10 cellular contexts compared by ENCODE assay signal in the genomic region with DNA sequence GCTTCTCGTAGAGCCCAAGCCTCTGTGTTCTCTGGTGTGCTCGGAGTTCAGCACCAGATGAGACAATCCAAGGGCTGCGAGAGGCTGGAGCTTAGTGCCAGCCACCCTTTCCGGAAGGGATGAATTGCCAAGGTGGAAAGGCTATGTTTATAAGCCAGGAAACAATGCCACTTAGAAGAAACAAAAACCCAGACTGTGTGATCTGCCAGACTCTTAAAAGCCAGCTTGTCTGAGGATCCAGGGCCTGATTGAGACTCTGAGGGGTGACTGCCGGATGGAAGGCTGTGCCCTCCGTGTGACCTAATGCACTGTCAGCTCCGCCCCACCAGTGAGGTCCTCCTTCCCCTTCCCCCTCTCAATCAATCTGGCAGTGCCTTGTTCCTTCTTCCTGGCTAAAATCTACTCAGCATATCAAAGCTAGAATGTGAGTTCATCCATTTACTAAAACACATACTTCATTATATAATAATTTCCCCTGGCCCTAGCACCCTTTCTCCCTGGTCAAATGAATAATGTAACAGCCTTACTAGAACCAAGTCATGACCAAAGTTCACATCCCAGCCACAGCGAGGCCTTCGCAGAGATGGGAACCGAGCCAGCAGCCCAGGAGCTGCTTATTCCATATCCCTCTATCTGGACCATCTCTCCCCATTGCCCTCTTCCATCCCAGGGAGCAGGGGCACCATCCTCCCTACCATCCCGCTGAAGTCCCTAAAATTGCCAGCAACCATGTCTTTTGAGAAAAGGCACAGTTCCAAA. TPM values are rescaled to one million over a fixed set of nuclear protein-coding genes. Genes with fewer than 3 reads are reported as not detected.
DNase-seq lines count a peak whose midpoint lies in the region; ATAC-seq lines count a peak whose summit lies in the region.
"Had no signal": no experiment of that assay in that cellular context is flagged by ENCODE, and none has a peak within 500 bp of the region (broad histone marks: within the 10 kb centered on the region; RNA-seq: fewer than 3 reads in every experiment).

No MANE protein-coding gene starts in this region.

- peaks cover 0 to 4% (median 2%) of the 10 kb centered on the region in 7 donors for H3K9me3 Mint-ChIP-seq in naive B cell
- H3K9me3 Mint-ChIP-seq: activated CD4-positive, alpha-beta memory T cell treated with anti-CD3 and anti-CD28 coated beads, Interleukin-2, amount 10 ng/mL, durations not matched to agents 7 days and 5 days had no signal

- peaks cover 70 to 88% (median 79%) of the 10 kb centered on the region in 3 donors for H3K4me1 Mint-ChIP-seq in naive B cell
- H3K4me1 Mint-ChIP-seq: activated CD4-positive, alpha-beta memory T cell treated with anti-CD3 and anti-CD28 coated beads, Interleukin-2, amount 10 ng/mL, durations not matched to agents 7 days and 5 days had no signal

- no peaks in the 10 kb centered on the region for H3K36me3 ChIP-seq in BLaER1
- H3K36me3 ChIP-seq in MG63 = no peaks in the 10 kb centered on the region
- H3K36me3 ChIP-seq in duodenal mucosa (ENCODE audit: control insufficient read depth in 1 of 2, insufficient read depth in 2 of 2, low read length in 2 of 2) = no peaks in the 10 kb centered on the region

- H4K20me1 ChIP-seq in BLaER1 = no peaks in the 10 kb centered on the region

- peaks cover 26% of the 10 kb centered on the region for H3K9me3 ChIP-seq in BLaER1
- 0 out of 2 replicates have a peak, but pooled peaks cover 3% of the 10 kb centered on the region for H3K9me3 ChIP-seq in MG63
- H3K9me3 ChIP-seq in duodenal mucosa (ENCODE audit: control insufficient read depth in 1 of 2, low read length in 2 of 2) = no peaks in the 10 kb centered on the region

- H3K27me3 ChIP-seq in BLaER1 (no peaks in the 10 kb centered on the region), MG63 (no peaks in the 10 kb centered on the region), duodenal mucosa (ENCODE audit: control insufficient read depth in 1 of 2, insufficient read depth in 2 of 2, low read length in 2 of 2) (no peaks in the 10 kb centered on the region)

- H3K36me3 Mint-ChIP-seq in naive B cell = peaks cover 0 to 8% of the 10 kb centered on the region in 2 donors

- no peak overlapping the region for H3K4me3 ChIP-seq in BLaER1
- no peak overlapping the region for H3K4me3 ChIP-seq in MG63
- H3K4me3 ChIP-seq in duodenal mucosa (ENCODE audit: low read depth in 1 of 2, low read length in 2 of 2) = peak overlapping the region in 1 of 2 donors; percentile 19

- peak overlapping the region; percentile 89 to 99 (median 95) for H3K27ac Mint-ChIP-seq in naive B cell
- H3K27ac Mint-ChIP-seq: activated CD4-positive, alpha-beta memory T cell treated with anti-CD3 and anti-CD28 coated beads, Interleukin-2, amount 10 ng/mL, durations not matched to agents 7 days and 5 days had no signal

- peak; percentile 70 to 72 for ATAC-seq in naive B cell (ENCODE audit: low read depth in 2 of 2)
- no peak for ATAC-seq in GM18909 (IDR thresholded peaks at IDR 0.05; ENCODE audit: poor library complexity, unreplicated experiment)
- ATAC-seq in HG03045 (IDR thresholded peaks at IDR 0.05; ENCODE audit: unreplicated experiment) = no peak

- peak; percentile 56 for DNase-seq in MG63
- DNase-seq in naive B cell = peak; percentile 66
- no peak for DNase-seq in HUDEP-2 (lab: John Stamatoyannopoulos, UW; ENCODE audit: unreplicated experiment in 76 of 76)
- no peak for DNase-seq in GM19240 (ENCODE audit: insufficient read length, low spot score)
- DNase-seq: activated CD4-positive, alpha-beta memory T cell treated with anti-CD3 and anti-CD28 coated beads, Interleukin-2, amount 10 ng/mL, durations not matched to agents 7 days and 5 days; anterior cingulate cortex had no signal

- H3K4me3 Mint-ChIP-seq in naive B cell = peak overlapping the region; percentile 8 to 85 (median 48)
- H3K4me3 Mint-ChIP-seq: activated CD4-positive, alpha-beta memory T cell treated with anti-CD3 and anti-CD28 coated beads, Interleukin-2, amount 10 ng/mL, durations not matched to agents 7 days and 5 days had no signal

- H3K4me1 ChIP-seq in BLaER1 (peaks cover 75% of the 10 kb centered on the region), duodenal mucosa (ENCODE audit: control insufficient read depth in 1 of 2, insufficient read depth in 2 of 2, low read length in 2 of 2) (peaks cover 21 to 24% of the 10 kb centered on the region in 2 donors)

- peak overlapping the region; percentile 98 for H3K27ac ChIP-seq in BLaER1
- peak overlapping the region; percentile 8 for H3K27ac ChIP-seq in duodenal mucosa (ENCODE audit: low read depth, low read length)

- peak overlapping the region; percentile 85 for H3K4me2 ChIP-seq in BLaER1

- H3K9ac ChIP-seq in BLaER1 (peak overlapping the region; percentile 62), duodenal mucosa (ENCODE audit: low read depth in 1 of 2, low read length in 2 of 2) (no peak overlapping the region)

- no peaks in the 10 kb centered on the region for H3K27me3 Mint-ChIP-seq in naive B cell

RNA-seq across cellular contexts. Expression of gene FAM107B, which starts 25.5 kb away (rescaled TPM):
- total RNA-seq in MG63 (2014; rRNA removed; shearing (Covaris generic); ENCODE audit: low replicate concordance) = 62.0 and 103 TPM in 2 replicates
- polyA plus RNA-seq in naive B cell (ENCODE audit: low read depth in 6 of 6) = 100 to 1,000 TPM; 112 to 259 (median 159) TPM

Comparison
In these comparisons a context has a peak if more than half of its experiments do, and no peak if none do; other contexts are left out.
1. DNase-seq: peak in MG63 (single experiment) and naive B cell (single experiment); none in HUDEP-2 (0 of 76) and GM19240 (single experiment).
2. ATAC-seq: peak in naive B cell (2 of 2); none in GM18909 (single experiment) and HG03045 (single experiment).